ENCODE assay signal across 8 cellular contexts in genomic region chr10:67772894-67773511, GRCh38.
DNase-seq lines count a peak whose midpoint lies in the region; ATAC-seq and TF ChIP-seq lines count a peak whose summit lies in the region.

No MANE protein-coding gene starts in this region.

- H3K27me3 ChIP-seq in brain microvascular endothelial cell (replicated peaks), result no peaks in the 10 kb centered on the region

- TF ChIP-seq CTCF in GM10266 (IDR thresholded peaks at IDR 0.05; ENCODE audit: control insufficient read depth, insufficient read depth, low read depth, missing control alignments) (no peak), brain microvascular endothelial cell (IDR thresholded peaks at IDR 0.05; ENCODE audit: low read depth, low read length, missing control alignments) (no peak)

- DNase-seq in GM10266 (ENCODE audit: extremely low spot score) (peak; percentile 61), brain microvascular endothelial cell (peak; percentile 0), NCI-H146 (lab: John Stamatoyannopoulos, UW) (no peak), HT-29 (ENCODE audit: low spot score) (no peak), NCI-H1105 (lab: John Stamatoyannopoulos, UW) (no peak)
- DNase-seq in activated effector memory CD4-positive, alpha-beta T cell treated with anti-CD3 and anti-CD28 coated beads, Interleukin-2, amount 50 U/mL, for 16 hours, result no peak

- ATAC-seq in GM21390 (IDR thresholded peaks at IDR 0.05; ENCODE audit: unreplicated experiment), result peak; percentile 95
- peak; percentile 94 for ATAC-seq in HG03520 (IDR thresholded peaks at IDR 0.05; ENCODE audit: unreplicated experiment)

- in situ Hi-C loops in brain microvascular endothelial cell (cut with HindIII; ENCODE audit: low pct_ligation_motif_present, low sequenced_read_pairs), result no loop called here

- no peak overlapping the region for H3K27ac ChIP-seq in brain microvascular endothelial cell

- no peak overlapping the region for H3K4me3 ChIP-seq in brain microvascular endothelial cell (ENCODE audit: low read depth, low read length)

- H3K36me3 ChIP-seq in brain microvascular endothelial cell (replicated peaks), result no peaks in the 10 kb centered on the region

Comparison
In these comparisons a context has a peak if more than half of its experiments do, and no peak if none do; other contexts are left out.
1. DNase-seq: peak in GM10266 (single experiment) and brain microvascular endothelial cell (single experiment); none in NCI-H146 (single experiment), HT-29 (single experiment), NCI-H1105 (single experiment) and activated effector memory CD4-positive, alpha-beta T cell treated with anti-CD3 and anti-CD28 coated beads, Interleukin-2, amount 50 U/mL, for 16 hours (single experiment).